9 cellular contexts compared by ENCODE assay signal in the genomic region with DNA sequence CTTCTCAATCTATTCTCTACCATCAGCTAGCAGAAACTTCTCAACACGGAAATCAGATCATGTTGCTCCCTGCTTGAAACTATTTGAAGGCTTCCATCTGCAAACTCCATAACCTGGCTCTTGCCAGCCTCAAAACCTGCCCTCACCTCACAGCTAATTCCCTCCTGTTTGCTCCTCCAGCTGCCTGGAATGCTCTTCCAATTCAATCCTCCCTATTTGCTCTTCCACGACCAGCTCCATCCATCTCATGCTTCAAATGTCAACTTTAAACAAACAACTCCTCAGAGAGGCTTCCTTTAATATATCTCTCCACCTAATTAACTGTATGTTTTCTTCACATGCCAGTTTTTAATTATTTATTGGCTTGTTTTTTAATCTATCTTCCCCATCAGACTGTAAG. TPM values are rescaled to one million over a fixed set of nuclear protein-coding genes. Genes with fewer than 3 reads are reported as not detected.
DNase-seq lines count a peak whose midpoint lies in the region; ATAC-seq and TF ChIP-seq lines count a peak whose summit lies in the region.
"Had no signal": no experiment of that assay in that cellular context is flagged by ENCODE, and none has a peak within 500 bp of the region (broad histone marks: within the 10 kb centered on the region; RNA-seq: fewer than 3 reads in every experiment).

No MANE protein-coding gene starts in this region.

- no peaks in the 10 kb centered on the region for H4K20me1 ChIP-seq in GM23248 (ENCODE audit: insufficient read depth)
- no peaks in the 10 kb centered on the region for H4K20me1 ChIP-seq in PC-9 (ENCODE audit: insufficient read depth)

- H3K27ac ChIP-seq in GM23248 (peak overlapping the region; percentile 95), PC-9 (peak overlapping the region; percentile 74; the same call in 1 of the 2 replicates), esophagus muscularis mucosa (replicated peaks in 1 of 4) (peak overlapping the region in 1 of 4 donors; percentile 95), psoas muscle (peak overlapping the region; percentile 95), testis (no peak overlapping the region)

- H3K9me2 ChIP-seq in GM23248 (ENCODE audit: insufficient read depth) (no peaks in the 10 kb centered on the region), PC-9 (ENCODE audit: insufficient read depth) (no peaks in the 10 kb centered on the region)

- no TSS peak for BruUV-seq in PC-9 (replicated peaks; lab: Mats Ljungman, UMichigan)

- H3K27me3 ChIP-seq in GM23248 (replicated peaks; ENCODE audit: insufficient read depth): no peaks in the 10 kb centered on the region
- no peaks in the 10 kb centered on the region for H3K27me3 ChIP-seq in PC-9 (ENCODE audit: insufficient read depth, low read depth)
- H3K27me3 ChIP-seq in esophagus muscularis mucosa: no peaks in the 10 kb centered on the region
- H3K27me3 ChIP-seq in psoas muscle (ENCODE audit: insufficient read depth in 3 of 3, low read length in 2 of 3): no peaks in the 10 kb centered on the region
- no peaks in the 10 kb centered on the region for H3K27me3 ChIP-seq in testis

- H3K4me2 ChIP-seq in GM23248 (ENCODE audit: unreplicated experiment): peak overlapping the region; percentile 88
- peak overlapping the region; percentile 93 for H3K4me2 ChIP-seq in PC-9

- CTCF ChIA-PET in PC-9 (lab: Charles Lee): no interaction called here

- H3K9me3 ChIP-seq in GM23248 (ENCODE audit: low read depth): no peaks in the 10 kb centered on the region
- H3K9me3 ChIP-seq in PC-9 (ENCODE audit: insufficient read depth, low read depth): no peaks in the 10 kb centered on the region
- no peaks in the 10 kb centered on the region for H3K9me3 ChIP-seq in esophagus muscularis mucosa
- H3K9me3 ChIP-seq in psoas muscle: no peaks in the 10 kb centered on the region
- H3K9me3 ChIP-seq in testis: no peaks in the 10 kb centered on the region

- no peak for TF ChIP-seq EP300 in esophagus muscularis mucosa (IDR thresholded peaks at IDR 0.05)

- H3K4me1 ChIP-seq in GM23248 (ENCODE audit: insufficient read depth) (peaks cover 18% of the 10 kb centered on the region), PC-9 (replicated peaks; ENCODE audit: insufficient read depth) (peaks cover 9% of the 10 kb centered on the region), esophagus muscularis mucosa (peaks cover 25 to 52% (median 35%) of the 10 kb centered on the region in 4 donors), psoas muscle (peaks cover 30% of the 10 kb centered on the region), testis (peaks cover 13% of the 10 kb centered on the region)

- H3K36me3 ChIP-seq in GM23248 (ENCODE audit: low read depth) (no peaks in the 10 kb centered on the region), PC-9 (ENCODE audit: low read depth) (no peaks in the 10 kb centered on the region), esophagus muscularis mucosa (no peaks in the 10 kb centered on the region), psoas muscle (ENCODE audit: insufficient read depth in 1 of 2, low read depth in 1 of 2) (peaks cover 0 to 7% of the 10 kb centered on the region in 2 donors), testis (ENCODE audit: low read depth, missing control alignments) (no peaks in the 10 kb centered on the region)

- TF ChIP-seq POLR2A in esophagus muscularis mucosa (IDR thresholded peaks at IDR 0.05; ENCODE audit: low read depth) (no peak), testis (IDR thresholded peaks at IDR 0.05) (no peak)

- H3K79me2 ChIP-seq in GM23248 (ENCODE audit: insufficient read depth) (peaks cover 64% of the 10 kb centered on the region), PC-9 (ENCODE audit: low read depth) (peaks cover 67% of the 10 kb centered on the region)

- H3F3A ChIP-seq in GM23248 (ENCODE audit: insufficient read depth) (no peaks in the 10 kb centered on the region), PC-9 (ENCODE audit: insufficient read depth, low read depth) (no peaks in the 10 kb centered on the region; the same call in 1 of the 2 replicates)

- H2AFZ ChIP-seq in GM23248 (peak overlapping the region; percentile 94; the same call in 1 of the 2 replicates), PC-9 (no peak overlapping the region)

- in situ Hi-C loops in GM23248 (cut with MboI): no loop called here

- no peak for ATAC-seq in psoas muscle

- 3 to 5% methylated on average over 2 of the region's 2 CpGs for WGBS in GM23248 (ENCODE audit: low coverage in 1 of 2, low lambda C conversion rate in 2 of 2, missing lambda C conversion rate in 2 of 2), 2 experiments
- 33% methylated on average over 2 of the region's 2 CpGs for WGBS in esophagus muscularis mucosa
- 8 to 22% (median 16%) methylated on average over 2 of the region's 2 CpGs for WGBS in psoas muscle, 3 donors
- 14 to 33% methylated on average over 2 of the region's 2 CpGs for WGBS in testis, 2 donors

- TF ChIP-seq CTCF in PC-9 (conservative IDR thresholded peaks at IDR 0.05) (no peak), esophagus muscularis mucosa (IDR thresholded peaks at IDR 0.05) (no peak), psoas muscle (IDR thresholded peaks at IDR 0.05) (no peak), testis (IDR thresholded peaks at IDR 0.05) (no peak)

- intact Hi-C loops in PC-9 (cut with micrococcal nuclease; ENCODE audit: unreplicated experiment): no loop called here
- intact Hi-C loops in esophagus muscularis mucosa (cut with DNase I): loop anchor here (5.0 kb wide), 1 partner anchor 53 kb away; the partner anchor contains the start of gene CAAP1
- intact Hi-C loops in psoas muscle (cut with DNase I): loop anchor here in 1 of 2 donors (5.0 kb wide), 1 partner anchor 53 kb away; the partner anchor contains the start of gene CAAP1
- intact Hi-C loops in testis (cut with DNase I; ENCODE audit: low total_unique reads): no loop called here

- POLR2A ChIA-PET in PC-9 (lab: Charles Lee; ENCODE audit: unreplicated experiment): interaction anchor here (0.5 to 0.8 kb wide), 2 partner anchors 54 to 76 kb away, joined by 3 to 5 read pairs; no protein-coding TSS in a partner anchor

- DNase-seq in GM23248: peak; percentile 9
- DNase-seq in PC-9: no peak
- DNase-seq in esophagus muscularis mucosa (ENCODE audit: extremely low spot score): no peak
- no peak for DNase-seq in psoas muscle
- DNase-seq in activated gamma-delta T cell (lab: John Stamatoyannopoulos, UW): no peak
- no peak for DNase-seq in epidermal melanocyte (ENCODE audit: insufficient read length, low spot score)
- DNase-seq in testis: no peak
- no peak for DNase-seq in NCI-H2107 treated with DMSO at 0.1 percent for 48 hours (lab: John Stamatoyannopoulos, UW; ENCODE audit: unreplicated experiment)
- DNase-seq: activated CD4-positive, alpha-beta T cell treated with anti-CD3 and anti-CD28 coated beads for 4 hours had no signal

- H3K4me3 ChIP-seq in GM23248 (peak overlapping the region; percentile 87), PC-9 (peak overlapping the region; percentile 91), esophagus muscularis mucosa (peak overlapping the region; percentile 71 to 98 (median 88)), psoas muscle (peak overlapping the region; percentile 96), testis (no peak overlapping the region)

- peak overlapping the region; percentile 92 for H3K9ac ChIP-seq in GM23248

RNA-seq across cellular contexts. Expression of gene PLAA, which starts 1.5 kb away (rescaled TPM):
- 26.2 and 27.5 TPM in 2 replicates for total RNA-seq in GM23248 (2014; rRNA removed; shearing (Covaris generic))
- polyA plus RNA-seq in GM23248 (2016; fragmentation: Nextera tagmentation; extraction: Ambion mirVana) (26.3 and 27.8 TPM in 2 replicates), psoas muscle (10 to 100 TPM; 42.3 to 63.7 (median 49.7) TPM), testis (ENCODE audit: insufficient read depth, low read depth, low replicate concordance) (41.4 TPM)
- total RNA-seq in PC-9 (2021) (19.7 and 23.3 TPM in 2 replicates), esophagus muscularis mucosa (10 to 100 TPM; 22.4 to 32.3 (median 28.0) TPM), psoas muscle (10 to 100 TPM; 42.8 to 91.7 (median 66.0) TPM), testis (10 to 100 TPM; 42.6 to 44.2 TPM)

RNA-seq across cellular contexts. Expression of gene IFT74, which starts 10.6 kb away (rescaled TPM):
- total RNA-seq in GM23248 (2014; rRNA removed; shearing (Covaris generic)): 9.6 and 10.1 TPM in 2 replicates
- polyA plus RNA-seq in GM23248 (2016; fragmentation: Nextera tagmentation; extraction: Ambion mirVana) (18.4 and 20.9 TPM in 2 replicates), psoas muscle (10 to 100 TPM in 1 of 3 donors, 1 to 10 TPM in 2; 3.1 to 14.2 (median 6.6) TPM), testis (ENCODE audit: insufficient read depth, low read depth, low replicate concordance) (20.7 TPM)
- total RNA-seq in PC-9 (2021) (14.6 and 17.8 TPM in 2 replicates), esophagus muscularis mucosa (10 to 100 TPM; 12.3 to 16.6 (median 14.2) TPM), psoas muscle (10 to 100 TPM in 1 of 4 donors, 1 to 10 TPM in 3; 7.7 to 11.5 (median 8.1) TPM), testis (10 to 100 TPM; 30.2 to 37.5 TPM)

RNA-seq across cellular contexts. Expression of gene CAAP1, which starts 53.0 kb away (rescaled TPM):
- total RNA-seq in GM23248 (2014; rRNA removed; shearing (Covaris generic)): 17.2 and 23.1 TPM in 2 replicates
- polyA plus RNA-seq in GM23248 (2016; fragmentation: Nextera tagmentation; extraction: Ambion mirVana): 17.2 and 19.8 TPM in 2 replicates
- 12.1 and 14.0 TPM in 2 replicates for total RNA-seq in PC-9 (2021)
- 10 to 100 TPM; 15.3 to 18.7 (median 16.2) TPM for total RNA-seq in esophagus muscularis mucosa
- total RNA-seq in psoas muscle: 1 to 10 TPM; 4.7 to 8.8 (median 6.1) TPM
- polyA plus RNA-seq in psoas muscle: 1 to 10 TPM; 5.9 to 8.4 (median 7.8) TPM
- total RNA-seq in testis: 10 to 100 TPM; 25.1 to 27.6 TPM
- 24.2 TPM for polyA plus RNA-seq in testis (ENCODE audit: insufficient read depth, low read depth, low replicate concordance)

RNA-seq across cellular contexts. Expression of gene LRRC19, which starts 59.9 kb away (rescaled TPM):
- total RNA-seq in GM23248 (2014; rRNA removed; shearing (Covaris generic)): not detected in 2 replicates
- 0.10 TPM in 1 of 2 replicates, not detected in the other for polyA plus RNA-seq in GM23248 (2016; fragmentation: Nextera tagmentation; extraction: Ambion mirVana)
- not detected in 2 replicates for total RNA-seq in PC-9 (2021)
- total RNA-seq in esophagus muscularis mucosa: not detected
- not detected for total RNA-seq in psoas muscle
- under 1 TPM in 1 of 3 donors, not detected in 2; 0.01 TPM for polyA plus RNA-seq in psoas muscle
- total RNA-seq in testis: under 1 TPM in 1 of 2 donors, not detected in 1; 0.08 TPM
- 0.38 TPM for polyA plus RNA-seq in testis (ENCODE audit: insufficient read depth, low read depth, low replicate concordance)

Comparison
In these comparisons a context has a peak if more than half of its experiments do, and no peak if none do; other contexts are left out.
1. H3K27ac ChIP-seq: peak in GM23248 (single experiment), PC-9 (single experiment) and psoas muscle (single experiment); none in testis (0 of 2).
2. H3K4me3 ChIP-seq: peak in GM23248 (single experiment), PC-9 (single experiment), esophagus muscularis mucosa (4 of 4) and psoas muscle (single experiment); none in testis (0 of 2).